9 cellular contexts compared by ENCODE assay signal in the genomic region with DNA sequence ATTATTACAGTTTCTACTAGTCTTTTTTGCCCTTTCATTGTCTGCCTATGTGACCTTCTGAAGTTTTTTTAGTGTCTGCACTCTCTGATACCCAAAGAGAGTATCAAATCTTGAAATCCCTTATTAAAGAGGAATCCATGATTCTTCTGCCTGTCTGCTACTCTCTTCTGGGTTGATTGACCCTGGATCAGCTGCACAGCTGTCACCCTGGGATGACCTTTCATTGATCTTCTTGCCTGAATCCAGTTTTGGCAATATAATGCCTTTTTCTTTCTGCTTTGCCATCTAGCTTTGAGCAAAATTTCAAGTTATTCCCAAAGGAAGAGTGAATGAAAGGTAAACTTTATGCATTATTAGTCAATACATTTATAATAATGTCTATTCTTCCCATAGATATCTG. TPM values are rescaled to one million over a fixed set of nuclear protein-coding genes. Genes with fewer than 3 reads are reported as not detected.
"Had no signal": no experiment of that assay in that cellular context is flagged by ENCODE, and none has a peak within 500 bp of the region (broad histone marks: within the 10 kb centered on the region; RNA-seq: fewer than 3 reads in every experiment).

No MANE protein-coding gene starts in this region.

- DNase-seq: GDM1, GF-D8 had no signal

- H3K4me3 ChIP-seq: GM12878 had no signal

- FAIRE-seq: G401.6, GM12878, GM12891, GM12892, GM18507, GM19239 had no signal

- ATAC-seq: GM12878 had no signal

RNA-seq across cellular contexts. Expression of a gene that starts 32.6 kb away (rescaled TPM):
- total RNA-seq: G401 had no signal
